In the genomic region with DNA sequence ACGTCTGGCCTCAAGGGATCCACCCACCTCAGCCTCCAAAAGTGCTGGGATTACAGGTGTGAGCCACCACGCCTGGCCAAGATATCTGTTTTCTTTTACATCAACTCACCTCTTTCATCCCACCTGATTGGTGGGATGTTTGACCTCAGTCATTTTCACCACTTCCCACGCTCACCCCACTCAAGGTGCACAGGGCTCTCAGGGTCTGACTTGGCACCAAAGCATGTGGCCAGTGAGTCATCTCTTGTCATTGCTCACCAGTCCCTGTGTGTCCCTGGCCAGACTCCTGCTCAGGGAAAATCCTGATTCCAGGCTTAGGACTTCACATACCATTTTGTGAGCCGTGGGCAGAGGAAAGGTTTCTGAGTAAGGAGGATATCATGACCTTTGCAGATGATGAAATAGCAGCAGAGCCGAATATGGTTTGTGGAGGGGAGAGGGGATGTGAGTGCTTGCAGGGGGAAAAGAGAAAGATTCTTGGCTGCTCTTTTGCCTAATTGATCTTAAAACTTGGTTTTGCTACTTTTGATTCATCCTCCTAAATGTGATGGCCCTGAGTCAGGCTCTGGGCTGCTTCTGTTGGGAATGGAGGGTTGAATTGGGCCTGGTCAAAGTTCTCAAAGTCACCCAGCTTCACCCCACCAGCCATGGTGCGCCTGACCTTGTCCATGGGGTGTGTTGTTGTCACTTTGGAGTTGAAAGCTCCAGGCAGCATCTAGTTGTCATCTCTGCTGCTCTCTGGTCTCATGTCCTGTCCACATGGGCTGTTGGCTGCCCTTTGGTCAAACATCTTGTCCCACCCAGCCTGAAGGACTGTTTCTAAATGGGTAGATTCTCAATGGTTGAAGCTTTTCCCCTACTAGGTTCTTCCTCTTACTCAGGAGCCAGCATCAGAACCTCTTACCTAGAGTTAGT, we compare ENCODE assay signal across 1 cellular context.
TF ChIP-seq lines count a peak whose summit lies in the region.

No MANE protein-coding gene starts in this region.

TF ChIP-seq in SK-N-SH treated with all-trans-retinoic acid at 6 μM for 48 hours, 23 proteins besides CTCF, POLR2A, EP300 and RAD21 (continued from another document):
- TF ChIP-seq CSRNP3 (CRISPR knock-in tag; IDR thresholded peaks at IDR 0.05) (no peak), ZFP30 (CRISPR knock-in tag; IDR thresholded peaks at IDR 0.05) (no peak), RARB (CRISPR knock-in tag; IDR thresholded peaks at IDR 0.05) (no peak), ZNF70 (CRISPR knock-in tag; IDR thresholded peaks at IDR 0.05) (no peak)
